In the genomic region with DNA sequence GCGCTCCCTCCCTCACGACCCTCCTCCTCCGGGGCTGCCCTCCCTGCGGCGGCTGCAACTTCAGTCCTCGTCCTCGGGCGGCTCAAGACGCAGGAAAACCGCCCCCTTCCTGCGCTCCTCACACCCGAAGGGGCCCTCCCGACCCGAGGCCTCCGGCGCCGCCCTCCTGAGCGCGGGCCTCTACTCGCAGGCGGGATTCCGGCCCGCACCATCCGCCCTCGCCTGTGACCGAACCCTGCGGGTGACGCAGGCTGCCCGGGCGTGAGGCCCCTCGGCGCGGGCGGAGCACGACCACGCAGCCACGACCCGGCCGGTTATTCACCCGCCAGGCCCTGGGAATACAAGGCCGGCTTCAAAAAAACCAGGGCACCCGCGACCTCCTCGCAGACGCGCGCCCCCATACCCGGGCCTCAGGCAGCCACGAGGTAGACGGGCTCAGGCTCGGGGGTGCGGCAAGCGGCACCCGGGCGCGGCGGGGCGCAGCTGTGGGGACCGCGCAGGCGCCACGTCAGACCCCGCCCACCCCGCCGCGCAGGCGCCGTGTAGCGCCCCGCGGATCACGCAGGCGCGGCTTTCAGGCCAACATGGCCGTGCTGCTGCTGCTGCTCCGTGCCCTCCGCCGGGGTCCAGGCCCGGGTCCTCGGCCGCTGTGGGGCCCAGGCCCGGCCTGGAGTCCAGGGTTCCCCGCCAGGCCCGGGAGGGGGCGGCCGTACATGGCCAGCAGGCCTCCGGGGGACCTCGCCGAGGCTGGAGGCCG, we compare ENCODE assay signal across 1 cellular context.
TF ChIP-seq lines count a peak whose summit lies in the region.

A gene (plus strand): TSS at position 570 of the 757 bp plus-strand sequence. CDS start 15 bp downstream, at position 585.

TF ChIP-seq in GM12878, 131 proteins besides CTCF, POLR2A, EP300 and RAD21 (continued from another document and continues in another):
- TF ChIP-seq CHD2 (IDR thresholded peaks at IDR 0.05; ENCODE audit: borderline replicate concordance, low read depth, low read length) (no peak), CHD4 (IDR thresholded peaks at IDR 0.05) (no peak), NFXL1 (IDR thresholded peaks at IDR 0.05; ENCODE audit: borderline replicate concordance) (0 out of 2 replicates have a peak, but pooled peaks have one; percentile 41), ZNF622 (IDR thresholded peaks at IDR 0.05) (no peak), SPI1 (IDR thresholded peaks at IDR 0.05; ENCODE audit: borderline replicate concordance, insufficient read depth, low read depth, low read length) (no peak), SMARCA5 (IDR thresholded peaks at IDR 0.05) (no peak), FOS (IDR thresholded peaks at IDR 0.05; ENCODE audit: borderline replicate concordance, extremely low read depth, insufficient read length) (no peak), MYC (IDR thresholded peaks at IDR 0.05; ENCODE audit: insufficient read depth, insufficient read length, insufficient replicate concordance, low read length, severe bottlenecking) (no peak), SREBF2 (IDR thresholded peaks at IDR 0.05; ENCODE audit: low read length) (no peak), NR2F1 (conservative IDR thresholded peaks at IDR 0.05) (peak; percentile 49), NRF1 (conservative IDR thresholded peaks at IDR 0.05; ENCODE audit: low read depth, low read length) (peak; percentile 93), BHLHE40 (IDR thresholded peaks at IDR 0.05; ENCODE audit: borderline replicate concordance in 1 of 2, low read depth in 2 of 2, low read length in 1 of 2) (peak in 1 of 2 experiments; percentile 43; a peak in 2 of 4 replicates), FOXK2 (IDR thresholded peaks at IDR 0.05) (no peak), PML (IDR thresholded peaks at IDR 0.05; ENCODE audit: low read length) (no peak), JUND (IDR thresholded peaks at IDR 0.05; ENCODE audit: low read depth, low read length) (no peak), HDAC2 (IDR thresholded peaks at IDR 0.05) (no peak), YY1 (IDR thresholded peaks at IDR 0.05; ENCODE audit: low read depth, low read length) (peak; percentile 97), SMAD5 (IDR thresholded peaks at IDR 0.05; ENCODE audit: low read depth) (no peak), ETV6 (conservative IDR thresholded peaks at IDR 0.05 in 1 of 2, IDR thresholded peaks at IDR 0.05 in 1 of 2; ENCODE audit: borderline replicate concordance in 1 of 2, low read depth in 1 of 2) (no peak), SIN3A (IDR thresholded peaks at IDR 0.05; ENCODE audit: low read depth, low read length) (no peak), NR2C2 (IDR thresholded peaks at IDR 0.05; ENCODE audit: borderline replicate concordance, control insufficient read depth, insufficient read length, low read depth) (no peak), RAD51 (IDR thresholded peaks at IDR 0.05) (no peak), ZNF207 (IDR thresholded peaks at IDR 0.05; ENCODE audit: borderline replicate concordance) (no peak; the same call in 1 of the 2 replicates), TBL1XR1 (IDR thresholded peaks at IDR 0.05; ENCODE audit: low read depth, low read length) (0 out of 2 replicates have a peak, but pooled peaks have one; percentile 6), IRF4 (IDR thresholded peaks at IDR 0.05; ENCODE audit: low read depth, low read length) (no peak), ZZZ3 (IDR thresholded peaks at IDR 0.05; ENCODE audit: control insufficient read depth, insufficient read length, low read depth) (no peak), EZH2 (IDR thresholded peaks at IDR 0.05; ENCODE audit: borderline replicate concordance, control insufficient read depth, low read depth, low read length) (no peak), CBX5 (IDR thresholded peaks at IDR 0.05; ENCODE audit: low read depth) (no peak), SMAD1 (IDR thresholded peaks at IDR 0.05; ENCODE audit: low read depth, partially characterized antibody) (no peak), TCF3 (IDR thresholded peaks at IDR 0.05; ENCODE audit: borderline replicate concordance, insufficient read depth, low read depth, low read length) (peak; percentile 53; the same call in 1 of the 2 replicates), KDM1A (IDR thresholded peaks at IDR 0.05; ENCODE audit: borderline replicate concordance) (no peak)
- TF ChIP-seq, protein P1, sequence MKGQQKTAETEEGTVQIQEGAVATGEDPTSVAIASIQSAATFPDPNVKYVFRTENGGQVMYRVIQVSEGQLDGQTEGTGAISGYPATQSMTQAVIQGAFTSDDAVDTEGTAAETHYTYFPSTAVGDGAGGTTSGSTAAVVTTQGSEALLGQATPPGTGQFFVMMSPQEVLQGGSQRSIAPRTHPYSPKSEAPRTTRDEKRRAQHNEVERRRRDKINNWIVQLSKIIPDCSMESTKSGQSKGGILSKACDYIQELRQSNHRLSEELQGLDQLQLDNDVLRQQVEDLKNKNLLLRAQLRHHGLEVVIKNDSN (IDR thresholded peaks at IDR 0.05; ENCODE audit: borderline replicate concordance, extremely low read length, insufficient read depth, low read depth, low read length) = no peak
- TF ChIP-seq, protein P2, sequence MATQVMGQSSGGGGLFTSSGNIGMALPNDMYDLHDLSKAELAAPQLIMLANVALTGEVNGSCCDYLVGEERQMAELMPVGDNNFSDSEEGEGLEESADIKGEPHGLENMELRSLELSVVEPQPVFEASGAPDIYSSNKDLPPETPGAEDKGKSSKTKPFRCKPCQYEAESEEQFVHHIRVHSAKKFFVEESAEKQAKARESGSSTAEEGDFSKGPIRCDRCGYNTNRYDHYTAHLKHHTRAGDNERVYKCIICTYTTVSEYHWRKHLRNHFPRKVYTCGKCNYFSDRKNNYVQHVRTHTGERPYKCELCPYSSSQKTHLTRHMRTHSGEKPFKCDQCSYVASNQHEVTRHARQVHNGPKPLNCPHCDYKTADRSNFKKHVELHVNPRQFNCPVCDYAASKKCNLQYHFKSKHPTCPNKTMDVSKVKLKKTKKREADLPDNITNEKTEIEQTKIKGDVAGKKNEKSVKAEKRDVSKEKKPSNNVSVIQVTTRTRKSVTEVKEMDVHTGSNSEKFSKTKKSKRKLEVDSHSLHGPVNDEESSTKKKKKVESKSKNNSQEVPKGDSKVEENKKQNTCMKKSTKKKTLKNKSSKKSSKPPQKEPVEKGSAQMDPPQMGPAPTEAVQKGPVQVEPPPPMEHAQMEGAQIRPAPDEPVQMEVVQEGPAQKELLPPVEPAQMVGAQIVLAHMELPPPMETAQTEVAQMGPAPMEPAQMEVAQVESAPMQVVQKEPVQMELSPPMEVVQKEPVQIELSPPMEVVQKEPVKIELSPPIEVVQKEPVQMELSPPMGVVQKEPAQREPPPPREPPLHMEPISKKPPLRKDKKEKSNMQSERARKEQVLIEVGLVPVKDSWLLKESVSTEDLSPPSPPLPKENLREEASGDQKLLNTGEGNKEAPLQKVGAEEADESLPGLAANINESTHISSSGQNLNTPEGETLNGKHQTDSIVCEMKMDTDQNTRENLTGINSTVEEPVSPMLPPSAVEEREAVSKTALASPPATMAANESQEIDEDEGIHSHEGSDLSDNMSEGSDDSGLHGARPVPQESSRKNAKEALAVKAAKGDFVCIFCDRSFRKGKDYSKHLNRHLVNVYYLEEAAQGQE (IDR thresholded peaks at IDR 0.05; ENCODE audit: low read depth, low read length) = no peak
- TF ChIP-seq, protein P3, sequence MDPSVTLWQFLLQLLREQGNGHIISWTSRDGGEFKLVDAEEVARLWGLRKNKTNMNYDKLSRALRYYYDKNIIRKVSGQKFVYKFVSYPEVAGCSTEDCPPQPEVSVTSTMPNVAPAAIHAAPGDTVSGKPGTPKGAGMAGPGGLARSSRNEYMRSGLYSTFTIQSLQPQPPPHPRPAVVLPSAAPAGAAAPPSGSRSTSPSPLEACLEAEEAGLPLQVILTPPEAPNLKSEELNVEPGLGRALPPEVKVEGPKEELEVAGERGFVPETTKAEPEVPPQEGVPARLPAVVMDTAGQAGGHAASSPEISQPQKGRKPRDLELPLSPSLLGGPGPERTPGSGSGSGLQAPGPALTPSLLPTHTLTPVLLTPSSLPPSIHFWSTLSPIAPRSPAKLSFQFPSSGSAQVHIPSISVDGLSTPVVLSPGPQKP (IDR thresholded peaks at IDR 0.05; ENCODE audit: low read depth, low read length) = no peak
- TF ChIP-seq, protein P4, sequence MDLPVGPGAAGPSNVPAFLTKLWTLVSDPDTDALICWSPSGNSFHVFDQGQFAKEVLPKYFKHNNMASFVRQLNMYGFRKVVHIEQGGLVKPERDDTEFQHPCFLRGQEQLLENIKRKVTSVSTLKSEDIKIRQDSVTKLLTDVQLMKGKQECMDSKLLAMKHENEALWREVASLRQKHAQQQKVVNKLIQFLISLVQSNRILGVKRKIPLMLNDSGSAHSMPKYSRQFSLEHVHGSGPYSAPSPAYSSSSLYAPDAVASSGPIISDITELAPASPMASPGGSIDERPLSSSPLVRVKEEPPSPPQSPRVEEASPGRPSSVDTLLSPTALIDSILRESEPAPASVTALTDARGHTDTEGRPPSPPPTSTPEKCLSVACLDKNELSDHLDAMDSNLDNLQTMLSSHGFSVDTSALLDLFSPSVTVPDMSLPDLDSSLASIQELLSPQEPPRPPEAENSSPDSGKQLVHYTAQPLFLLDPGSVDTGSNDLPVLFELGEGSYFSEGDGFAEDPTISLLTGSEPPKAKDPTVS (IDR thresholded peaks at IDR 0.05; ENCODE audit: low read depth, low read length) = no peak
- TF ChIP-seq, protein P5, sequence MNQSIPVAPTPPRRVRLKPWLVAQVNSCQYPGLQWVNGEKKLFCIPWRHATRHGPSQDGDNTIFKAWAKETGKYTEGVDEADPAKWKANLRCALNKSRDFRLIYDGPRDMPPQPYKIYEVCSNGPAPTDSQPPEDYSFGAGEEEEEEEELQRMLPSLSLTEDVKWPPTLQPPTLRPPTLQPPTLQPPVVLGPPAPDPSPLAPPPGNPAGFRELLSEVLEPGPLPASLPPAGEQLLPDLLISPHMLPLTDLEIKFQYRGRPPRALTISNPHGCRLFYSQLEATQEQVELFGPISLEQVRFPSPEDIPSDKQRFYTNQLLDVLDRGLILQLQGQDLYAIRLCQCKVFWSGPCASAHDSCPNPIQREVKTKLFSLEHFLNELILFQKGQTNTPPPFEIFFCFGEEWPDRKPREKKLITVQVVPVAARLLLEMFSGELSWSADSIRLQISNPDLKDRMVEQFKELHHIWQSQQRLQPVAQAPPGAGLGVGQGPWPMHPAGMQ (IDR thresholded peaks at IDR 0.05; ENCODE audit: borderline replicate concordance) = no peak
- TF ChIP-seq, protein P6, sequence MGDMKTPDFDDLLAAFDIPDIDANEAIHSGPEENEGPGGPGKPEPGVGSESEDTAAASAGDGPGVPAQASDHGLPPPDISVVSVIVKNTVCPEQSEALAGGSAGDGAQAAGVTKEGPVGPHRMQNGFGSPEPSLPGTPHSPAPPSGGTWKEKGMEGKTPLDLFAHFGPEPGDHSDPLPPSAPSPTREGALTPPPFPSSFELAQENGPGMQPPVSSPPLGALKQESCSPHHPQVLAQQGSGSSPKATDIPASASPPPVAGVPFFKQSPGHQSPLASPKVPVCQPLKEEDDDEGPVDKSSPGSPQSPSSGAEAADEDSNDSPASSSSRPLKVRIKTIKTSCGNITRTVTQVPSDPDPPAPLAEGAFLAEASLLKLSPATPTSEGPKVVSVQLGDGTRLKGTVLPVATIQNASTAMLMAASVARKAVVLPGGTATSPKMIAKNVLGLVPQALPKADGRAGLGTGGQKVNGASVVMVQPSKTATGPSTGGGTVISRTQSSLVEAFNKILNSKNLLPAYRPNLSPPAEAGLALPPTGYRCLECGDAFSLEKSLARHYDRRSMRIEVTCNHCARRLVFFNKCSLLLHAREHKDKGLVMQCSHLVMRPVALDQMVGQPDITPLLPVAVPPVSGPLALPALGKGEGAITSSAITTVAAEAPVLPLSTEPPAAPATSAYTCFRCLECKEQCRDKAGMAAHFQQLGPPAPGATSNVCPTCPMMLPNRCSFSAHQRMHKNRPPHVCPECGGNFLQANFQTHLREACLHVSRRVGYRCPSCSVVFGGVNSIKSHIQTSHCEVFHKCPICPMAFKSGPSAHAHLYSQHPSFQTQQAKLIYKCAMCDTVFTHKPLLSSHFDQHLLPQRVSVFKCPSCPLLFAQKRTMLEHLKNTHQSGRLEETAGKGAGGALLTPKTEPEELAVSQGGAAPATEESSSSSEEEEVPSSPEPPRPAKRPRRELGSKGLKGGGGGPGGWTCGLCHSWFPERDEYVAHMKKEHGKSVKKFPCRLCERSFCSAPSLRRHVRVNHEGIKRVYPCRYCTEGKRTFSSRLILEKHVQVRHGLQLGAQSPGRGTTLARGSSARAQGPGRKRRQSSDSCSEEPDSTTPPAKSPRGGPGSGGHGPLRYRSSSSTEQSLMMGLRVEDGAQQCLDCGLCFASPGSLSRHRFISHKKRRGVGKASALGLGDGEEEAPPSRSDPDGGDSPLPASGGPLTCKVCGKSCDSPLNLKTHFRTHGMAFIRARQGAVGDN (IDR thresholded peaks at IDR 0.05) = peak; percentile 92
- TF ChIP-seq, protein P7, sequence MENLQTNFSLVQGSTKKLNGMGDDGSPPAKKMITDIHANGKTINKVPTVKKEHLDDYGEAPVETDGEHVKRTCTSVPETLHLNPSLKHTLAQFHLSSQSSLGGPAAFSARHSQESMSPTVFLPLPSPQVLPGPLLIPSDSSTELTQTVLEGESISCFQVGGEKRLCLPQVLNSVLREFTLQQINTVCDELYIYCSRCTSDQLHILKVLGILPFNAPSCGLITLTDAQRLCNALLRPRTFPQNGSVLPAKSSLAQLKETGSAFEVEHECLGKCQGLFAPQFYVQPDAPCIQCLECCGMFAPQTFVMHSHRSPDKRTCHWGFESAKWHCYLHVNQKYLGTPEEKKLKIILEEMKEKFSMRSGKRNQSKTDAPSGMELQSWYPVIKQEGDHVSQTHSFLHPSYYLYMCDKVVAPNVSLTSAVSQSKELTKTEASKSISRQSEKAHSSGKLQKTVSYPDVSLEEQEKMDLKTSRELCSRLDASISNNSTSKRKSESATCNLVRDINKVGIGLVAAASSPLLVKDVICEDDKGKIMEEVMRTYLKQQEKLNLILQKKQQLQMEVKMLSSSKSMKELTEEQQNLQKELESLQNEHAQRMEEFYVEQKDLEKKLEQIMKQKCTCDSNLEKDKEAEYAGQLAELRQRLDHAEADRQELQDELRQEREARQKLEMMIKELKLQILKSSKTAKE (IDR thresholded peaks at IDR 0.05; ENCODE audit: low read depth, poor library complexity, severe bottlenecking) = no peak
- TF ChIP-seq, protein P8, sequence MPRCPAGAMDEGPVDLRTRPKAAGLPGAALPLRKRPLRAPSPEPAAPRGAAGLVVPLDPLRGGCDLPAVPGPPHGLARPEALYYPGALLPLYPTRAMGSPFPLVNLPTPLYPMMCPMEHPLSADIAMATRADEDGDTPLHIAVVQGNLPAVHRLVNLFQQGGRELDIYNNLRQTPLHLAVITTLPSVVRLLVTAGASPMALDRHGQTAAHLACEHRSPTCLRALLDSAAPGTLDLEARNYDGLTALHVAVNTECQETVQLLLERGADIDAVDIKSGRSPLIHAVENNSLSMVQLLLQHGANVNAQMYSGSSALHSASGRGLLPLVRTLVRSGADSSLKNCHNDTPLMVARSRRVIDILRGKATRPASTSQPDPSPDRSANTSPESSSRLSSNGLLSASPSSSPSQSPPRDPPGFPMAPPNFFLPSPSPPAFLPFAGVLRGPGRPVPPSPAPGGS (IDR thresholded peaks at IDR 0.05; ENCODE audit: borderline replicate concordance, insufficient read depth, low read depth, low read length, poor library complexity, severe bottlenecking) = no peak
- TF ChIP-seq, protein P9, sequence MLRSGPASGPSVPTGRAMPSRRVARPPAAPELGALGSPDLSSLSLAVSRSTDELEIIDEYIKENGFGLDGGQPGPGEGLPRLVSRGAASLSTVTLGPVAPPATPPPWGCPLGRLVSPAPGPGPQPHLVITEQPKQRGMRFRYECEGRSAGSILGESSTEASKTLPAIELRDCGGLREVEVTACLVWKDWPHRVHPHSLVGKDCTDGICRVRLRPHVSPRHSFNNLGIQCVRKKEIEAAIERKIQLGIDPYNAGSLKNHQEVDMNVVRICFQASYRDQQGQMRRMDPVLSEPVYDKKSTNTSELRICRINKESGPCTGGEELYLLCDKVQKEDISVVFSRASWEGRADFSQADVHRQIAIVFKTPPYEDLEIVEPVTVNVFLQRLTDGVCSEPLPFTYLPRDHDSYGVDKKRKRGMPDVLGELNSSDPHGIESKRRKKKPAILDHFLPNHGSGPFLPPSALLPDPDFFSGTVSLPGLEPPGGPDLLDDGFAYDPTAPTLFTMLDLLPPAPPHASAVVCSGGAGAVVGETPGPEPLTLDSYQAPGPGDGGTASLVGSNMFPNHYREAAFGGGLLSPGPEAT (IDR thresholded peaks at IDR 0.05; ENCODE audit: low read depth) = 0 out of 2 replicates have a peak, but pooled peaks have one; percentile 3
